ENCODE assay signal across 9 cellular contexts in genomic region chr14:101050901-101051490, GRCh38.
"Had no signal": no experiment of that assay in that cellular context is flagged by ENCODE, and none has a peak within 500 bp of the region (broad histone marks: within the 10 kb centered on the region; RNA-seq: fewer than 3 reads in every experiment).

No MANE protein-coding gene starts in this region.

- H2AFZ ChIP-seq: GM23248 had no signal

- H3K4me3 ChIP-seq: GM23248, HAP-1, K562 had no signal

- H3K27ac ChIP-seq: GM23248, HL-60 had no signal

- DNase-seq: GM23248, GOT3, H7, HFFc6 had no signal

- H3K9ac ChIP-seq: GM23248 had no signal

- H3K9me3 ChIP-seq: HAP-1 had no signal

- ATAC-seq: HCT116, HepG2, K562 had no signal

- H3K4me1 ChIP-seq: HAP-1 had no signal

- H3K36me3 ChIP-seq: HAP-1 had no signal
